In the genomic region with DNA sequence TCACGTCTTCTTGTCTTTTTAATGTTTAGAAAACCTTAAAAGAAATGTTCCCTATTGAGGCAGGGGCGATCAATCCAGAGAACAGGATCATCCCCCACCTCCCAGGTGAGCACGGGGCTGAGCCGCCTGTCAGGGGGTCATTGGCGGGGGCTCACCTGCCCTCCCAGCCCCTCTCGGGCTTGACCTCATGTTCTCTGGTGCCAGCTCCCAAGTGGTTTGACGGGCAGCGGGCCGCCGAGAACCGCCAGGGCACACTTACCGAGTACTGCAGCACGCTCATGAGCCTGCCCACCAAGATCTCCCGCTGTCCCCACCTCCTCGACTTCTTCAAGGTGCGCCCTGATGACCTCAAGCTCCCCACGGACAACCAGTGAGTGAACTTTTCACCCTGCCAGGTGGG, we compare ENCODE assay signal across 4 cellular contexts. TPM values are rescaled to one million over a fixed set of nuclear protein-coding genes. Genes with fewer than 3 reads are reported as not detected.
"Had no signal": no experiment of that assay in that cellular context is flagged by ENCODE, and none has a peak within 500 bp of the region (broad histone marks: within the 10 kb centered on the region; RNA-seq: fewer than 3 reads in every experiment).

No MANE protein-coding gene starts in this region.

RNA-seq across cellular contexts. Expression of gene NCF1, which starts 5.2 kb away (rescaled TPM):
- total RNA-seq: LHCN-M2, M059J, MCF 10A, NCI-H460 had no signal
